20 cellular contexts compared by ENCODE assay signal in genomic region chr17:57597101-57597500, GRCh38.
DNase-seq lines count a peak whose midpoint lies in the region; ATAC-seq and TF ChIP-seq lines count a peak whose summit lies in the region.
"Had no signal": no experiment of that assay in that cellular context is flagged by ENCODE, and none has a peak within 500 bp of the region (broad histone marks: within the 10 kb centered on the region; RNA-seq: fewer than 3 reads in every experiment).

No MANE protein-coding gene starts in this region.

- DNase-seq in activated naive CD8-positive, alpha-beta T cell treated with anti-CD3 and anti-CD28 coated beads, Interleukin-2, amount 50 U/mL, for 24 hours, result no peak
- DNase-seq in CD8-positive, alpha-beta T cell, result no peak
- DNase-seq in activated CD8-positive, alpha-beta T cell treated with anti-CD3 and anti-CD28 coated beads, Interleukin-2, amount 10 ng/mL, durations not matched to agents 7 days and 5 days, result no peak
- DNase-seq in nephron progenitor cell, result no peak
- DNase-seq in activated CD4-positive, alpha-beta memory T cell treated with anti-CD3 and anti-CD28 coated beads for 36 hours, result no peak
- DNase-seq: activated CD4-positive, alpha-beta T cell treated with anti-CD3 and anti-CD28 coated beads for 1 hour; activated CD8-positive, alpha-beta memory T cell treated with anti-CD3 and anti-CD28 coated beads for 24 hours; sigmoid colon; stimulated activated CD4-positive, alpha-beta T cell treated with anti-CD3 and anti-CD28 coated beads, Interleukin-12 subunit alpha, Interleukin-12 subunit beta, amount 100 ng/mL, for 4 hours had no signal

- H3K4me1 ChIP-seq in CD8-positive, alpha-beta T cell (ENCODE audit: insufficient read depth, low read length), result peaks cover 46% of the 10 kb centered on the region
- H3K4me1 ChIP-seq: Caco-2 had no signal

- ATAC-seq in activated naive CD8-positive, alpha-beta T cell treated with anti-CD3 and anti-CD28 coated beads, Interleukin-2, amount 50 U/mL, for 24 hours, result no peak
- ATAC-seq in CD8-positive, alpha-beta T cell, result no peak
- no peak for ATAC-seq in activated CD8-positive, alpha-beta T cell treated with anti-CD3 and anti-CD28 coated beads, Interleukin-2, amount 10 ng/mL, durations not matched to agents 7 days and 5 days
- no peak for ATAC-seq in HG02938 (IDR thresholded peaks at IDR 0.05; ENCODE audit: unreplicated experiment)
- no peak for ATAC-seq in HG02642 (IDR thresholded peaks at IDR 0.05; ENCODE audit: poor library complexity, unreplicated experiment)

- no peaks in the 10 kb centered on the region for H3K9me3 Mint-ChIP-seq in activated naive CD8-positive, alpha-beta T cell (ENCODE audit: low read depth)
- H3K9me3 Mint-ChIP-seq in activated naive CD8-positive, alpha-beta T cell treated with anti-CD3 and anti-CD28 coated beads, Interleukin-2, amount 50 U/mL, for 24 hours, result no peaks in the 10 kb centered on the region
- H3K9me3 Mint-ChIP-seq in CD8-positive, alpha-beta T cell, result no peaks in the 10 kb centered on the region
- H3K9me3 Mint-ChIP-seq in activated CD8-positive, alpha-beta T cell treated with anti-CD3 and anti-CD28 coated beads, Interleukin-2, amount 10 ng/mL, durations not matched to agents 7 days and 5 days (ENCODE audit: insufficient read depth), result peaks cover 8% of the 10 kb centered on the region
- H3K9me3 Mint-ChIP-seq in nephron progenitor cell, result peaks cover 20% of the 10 kb centered on the region
- peaks cover 16% of the 10 kb centered on the region for H3K9me3 Mint-ChIP-seq in activated CD4-positive, alpha-beta memory T cell treated with anti-CD3 and anti-CD28 coated beads for 36 hours

- no peaks in the 10 kb centered on the region for H3K27me3 ChIP-seq in CD8-positive, alpha-beta T cell (ENCODE audit: insufficient read depth, low read length)
- H3K27me3 ChIP-seq: body of pancreas, MG63, sigmoid colon, tibial nerve had no signal

- intact Hi-C loops in CD8-positive, alpha-beta T cell (cut with DNase I, micrococcal nuclease), result loop anchor here in 1 of 2 experiments (10.0 kb wide), 1 partner anchor 238 kb away; no protein-coding TSS in a partner anchor
- intact Hi-C loops in activated CD4-positive, alpha-beta memory T cell treated with anti-CD3 and anti-CD28 coated beads for 36 hours (cut with micrococcal nuclease), result loop anchor here (1.0 to 5.0 kb wide), 3 partner anchors 75 to 355 kb away; no protein-coding TSS in a partner anchor

- no peak overlapping the region for H3K4me3 ChIP-seq in CD8-positive, alpha-beta T cell (ENCODE audit: low read depth, low read length)
- H3K4me3 ChIP-seq: body of pancreas, left ventricle myocardium inferior, MG63, sigmoid colon, tibial nerve had no signal

- H3K27ac Mint-ChIP-seq in activated naive CD8-positive, alpha-beta T cell, result peak overlapping the region; percentile 5
- H3K27ac Mint-ChIP-seq in activated naive CD8-positive, alpha-beta T cell treated with anti-CD3 and anti-CD28 coated beads, Interleukin-2, amount 50 U/mL, for 24 hours, result no peak overlapping the region
- H3K27ac Mint-ChIP-seq in CD8-positive, alpha-beta T cell, result peak overlapping the region; percentile 12
- peak overlapping the region; percentile 60 for H3K27ac Mint-ChIP-seq in activated CD8-positive, alpha-beta T cell treated with anti-CD3 and anti-CD28 coated beads, Interleukin-2, amount 10 ng/mL, durations not matched to agents 7 days and 5 days
- H3K27ac Mint-ChIP-seq in nephron progenitor cell, result peak overlapping the region; percentile 94
- H3K27ac Mint-ChIP-seq in activated CD4-positive, alpha-beta memory T cell treated with anti-CD3 and anti-CD28 coated beads for 36 hours, result no peak overlapping the region
- H3K27ac Mint-ChIP-seq: endodermal cell had no signal

- H3K27ac ChIP-seq in CD8-positive, alpha-beta T cell (ENCODE audit: low read depth, low read length), result no peak overlapping the region

- peaks cover 9% of the 10 kb centered on the region for H3K36me3 Mint-ChIP-seq in activated naive CD8-positive, alpha-beta T cell
- H3K36me3 Mint-ChIP-seq in activated naive CD8-positive, alpha-beta T cell treated with anti-CD3 and anti-CD28 coated beads, Interleukin-2, amount 50 U/mL, for 24 hours (ENCODE audit: low read depth), result peaks cover 16% of the 10 kb centered on the region
- H3K36me3 Mint-ChIP-seq in CD8-positive, alpha-beta T cell, result peaks cover 12% of the 10 kb centered on the region
- peaks cover 63% of the 10 kb centered on the region for H3K36me3 Mint-ChIP-seq in activated CD8-positive, alpha-beta T cell treated with anti-CD3 and anti-CD28 coated beads, Interleukin-2, amount 10 ng/mL, durations not matched to agents 7 days and 5 days (ENCODE audit: low read depth)
- peaks cover 74% of the 10 kb centered on the region for H3K36me3 Mint-ChIP-seq in nephron progenitor cell (ENCODE audit: low read depth)
- H3K36me3 Mint-ChIP-seq in activated CD4-positive, alpha-beta memory T cell treated with anti-CD3 and anti-CD28 coated beads for 36 hours, result peaks cover 12% of the 10 kb centered on the region

- CTCF ChIA-PET in CD8-positive, alpha-beta T cell (lab: Charles Lee), result interaction anchor here (1.0 to 6.2 kb wide), 26 partner anchors 10 to 354 kb away, joined by 3 to 119 read pairs (median 6); partner anchors contain the start of gene CCDC182
- CTCF ChIA-PET in activated CD8-positive, alpha-beta T cell treated with anti-CD3 and anti-CD28 coated beads, Interleukin-2, amount 10 ng/mL, durations not matched to agents 7 days and 5 days (lab: Charles Lee), result interaction anchor here (0.8 to 12.8 kb wide), 27 partner anchors 8 to 353 kb away, joined by 3 to 196 read pairs (median 9); partner anchors contain the start of gene CCDC182
- CTCF ChIA-PET in activated CD4-positive, alpha-beta memory T cell treated with anti-CD3 and anti-CD28 coated beads for 36 hours (lab: Charles Lee), result interaction anchor here (0.8 to 10.6 kb wide), 20 partner anchors 9 to 354 kb away, joined by 3 to 144 read pairs (median 6); partner anchors contain the start of gene CCDC182

- no peaks in the 10 kb centered on the region for H3K9me3 ChIP-seq in CD8-positive, alpha-beta T cell (ENCODE audit: low read length)
- H3K9me3 ChIP-seq: body of pancreas, Caco-2, MG63 had no signal

- H3K4me1 Mint-ChIP-seq in activated naive CD8-positive, alpha-beta T cell (ENCODE audit: low read depth), result peaks cover 50% of the 10 kb centered on the region
- peaks cover 46% of the 10 kb centered on the region for H3K4me1 Mint-ChIP-seq in activated naive CD8-positive, alpha-beta T cell treated with anti-CD3 and anti-CD28 coated beads, Interleukin-2, amount 50 U/mL, for 24 hours
- H3K4me1 Mint-ChIP-seq in CD8-positive, alpha-beta T cell (ENCODE audit: low read depth), result peaks cover 52% of the 10 kb centered on the region
- H3K4me1 Mint-ChIP-seq in activated CD8-positive, alpha-beta T cell treated with anti-CD3 and anti-CD28 coated beads, Interleukin-2, amount 10 ng/mL, durations not matched to agents 7 days and 5 days (ENCODE audit: low read depth), result peaks cover 75% of the 10 kb centered on the region
- peaks cover 45% of the 10 kb centered on the region for H3K4me1 Mint-ChIP-seq in nephron progenitor cell
- H3K4me1 Mint-ChIP-seq in activated CD4-positive, alpha-beta memory T cell treated with anti-CD3 and anti-CD28 coated beads for 36 hours (ENCODE audit: low read depth), result peaks cover 45% of the 10 kb centered on the region

- H3K4me3 Mint-ChIP-seq in activated naive CD8-positive, alpha-beta T cell, result no peak overlapping the region
- no peak overlapping the region for H3K4me3 Mint-ChIP-seq in activated naive CD8-positive, alpha-beta T cell treated with anti-CD3 and anti-CD28 coated beads, Interleukin-2, amount 50 U/mL, for 24 hours
- no peak overlapping the region for H3K4me3 Mint-ChIP-seq in CD8-positive, alpha-beta T cell
- H3K4me3 Mint-ChIP-seq in activated CD8-positive, alpha-beta T cell treated with anti-CD3 and anti-CD28 coated beads, Interleukin-2, amount 10 ng/mL, durations not matched to agents 7 days and 5 days, result no peak overlapping the region
- no peak overlapping the region for H3K4me3 Mint-ChIP-seq in nephron progenitor cell
- no peak overlapping the region for H3K4me3 Mint-ChIP-seq in activated CD4-positive, alpha-beta memory T cell treated with anti-CD3 and anti-CD28 coated beads for 36 hours
- H3K4me3 Mint-ChIP-seq: B cell, endodermal cell had no signal

- no peaks in the 10 kb centered on the region for H3K27me3 Mint-ChIP-seq in activated naive CD8-positive, alpha-beta T cell
- H3K27me3 Mint-ChIP-seq in activated naive CD8-positive, alpha-beta T cell treated with anti-CD3 and anti-CD28 coated beads, Interleukin-2, amount 50 U/mL, for 24 hours, result no peaks in the 10 kb centered on the region
- no peaks in the 10 kb centered on the region for H3K27me3 Mint-ChIP-seq in CD8-positive, alpha-beta T cell (ENCODE audit: low read depth)
- no peaks in the 10 kb centered on the region for H3K27me3 Mint-ChIP-seq in activated CD8-positive, alpha-beta T cell treated with anti-CD3 and anti-CD28 coated beads, Interleukin-2, amount 10 ng/mL, durations not matched to agents 7 days and 5 days (ENCODE audit: low read depth)
- H3K27me3 Mint-ChIP-seq in nephron progenitor cell (ENCODE audit: low read depth, poor library complexity), result peaks cover 3% of the 10 kb centered on the region
- H3K27me3 Mint-ChIP-seq in activated CD4-positive, alpha-beta memory T cell treated with anti-CD3 and anti-CD28 coated beads for 36 hours, result no peaks in the 10 kb centered on the region
- H3K27me3 Mint-ChIP-seq: B cell, progenitor cell of endocrine pancreas had no signal

- no peaks in the 10 kb centered on the region for H3K36me3 ChIP-seq in CD8-positive, alpha-beta T cell (ENCODE audit: insufficient read depth, low read length)
- H3K36me3 ChIP-seq: left ventricle myocardium inferior, MG63, sigmoid colon, tibial nerve had no signal

- no peak for TF ChIP-seq CTCF in CD8-positive, alpha-beta T cell (IDR thresholded peaks at IDR 0.05)
- TF ChIP-seq CTCF in nephron progenitor cell (IDR thresholded peaks at IDR 0.05), result no peak

- POLR2A ChIA-PET in CD8-positive, alpha-beta T cell (lab: Charles Lee), result interaction anchor here (1.2 kb wide), 1 partner anchor 69 kb away, joined by 5 read pairs; no protein-coding TSS in a partner anchor
- POLR2A ChIA-PET in activated CD8-positive, alpha-beta T cell treated with anti-CD3 and anti-CD28 coated beads, Interleukin-2, amount 10 ng/mL, durations not matched to agents 7 days and 5 days (lab: Charles Lee), result interaction anchor here (2.7 kb wide), 1 partner anchor 75 kb away, joined by 13 read pairs; no protein-coding TSS in a partner anchor
- POLR2A ChIA-PET in activated CD4-positive, alpha-beta memory T cell treated with anti-CD3 and anti-CD28 coated beads for 36 hours (lab: Charles Lee), result no interaction called here

Comparison
In these comparisons a context has a peak if more than half of its experiments do, and no peak if none do; other contexts are left out.
1. H3K27ac Mint-ChIP-seq: peak in activated naive CD8-positive, alpha-beta T cell (single experiment), CD8-positive, alpha-beta T cell (single experiment), activated CD8-positive, alpha-beta T cell treated with anti-CD3 and anti-CD28 coated beads, Interleukin-2, amount 10 ng/mL, durations not matched to agents 7 days and 5 days (single experiment) and nephron progenitor cell (single experiment); none in activated naive CD8-positive, alpha-beta T cell treated with anti-CD3 and anti-CD28 coated beads, Interleukin-2, amount 50 U/mL, for 24 hours (single experiment) and activated CD4-positive, alpha-beta memory T cell treated with anti-CD3 and anti-CD28 coated beads for 36 hours (single experiment).